In the genomic region with DNA sequence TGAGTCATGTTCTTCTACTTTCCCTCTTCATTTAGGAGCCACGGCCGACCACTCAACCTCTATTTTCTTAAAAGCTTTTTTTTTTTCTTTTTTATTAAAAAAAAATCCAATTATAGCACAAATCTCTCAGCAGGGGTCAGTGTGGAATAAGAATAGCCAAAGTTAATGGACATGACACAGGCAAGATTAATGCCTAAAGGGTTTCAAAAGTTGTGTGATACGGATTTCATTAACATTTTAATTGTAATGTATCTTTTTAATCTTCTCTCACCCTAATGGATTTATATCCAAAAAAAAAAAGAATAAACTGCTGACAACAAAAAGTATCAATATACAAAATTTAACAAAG, we compare ENCODE assay signal across 1 cellular context.
TF ChIP-seq lines count a peak whose summit lies in the region.

No MANE protein-coding gene starts in this region.

TF ChIP-seq in K562, 482 proteins besides CTCF, POLR2A, EP300 and RAD21 (continues in another document):
- no peak for TF ChIP-seq KDM1A (IDR thresholded peaks at IDR 0.05)
- TF ChIP-seq, protein P1, sequence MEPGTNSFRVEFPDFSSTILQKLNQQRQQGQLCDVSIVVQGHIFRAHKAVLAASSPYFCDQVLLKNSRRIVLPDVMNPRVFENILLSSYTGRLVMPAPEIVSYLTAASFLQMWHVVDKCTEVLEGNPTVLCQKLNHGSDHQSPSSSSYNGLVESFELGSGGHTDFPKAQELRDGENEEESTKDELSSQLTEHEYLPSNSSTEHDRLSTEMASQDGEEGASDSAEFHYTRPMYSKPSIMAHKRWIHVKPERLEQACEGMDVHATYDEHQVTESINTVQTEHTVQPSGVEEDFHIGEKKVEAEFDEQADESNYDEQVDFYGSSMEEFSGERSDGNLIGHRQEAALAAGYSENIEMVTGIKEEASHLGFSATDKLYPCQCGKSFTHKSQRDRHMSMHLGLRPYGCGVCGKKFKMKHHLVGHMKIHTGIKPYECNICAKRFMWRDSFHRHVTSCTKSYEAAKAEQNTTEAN (CRISPR knock-in tag; IDR thresholded peaks at IDR 0.05) = no peak
- no peak for TF ChIP-seq ZNF232 (CRISPR knock-in tag; IDR thresholded peaks at IDR 0.05)
- TF ChIP-seq CBX1 (IDR thresholded peaks at IDR 0.05; ENCODE audit: low read depth) = no peak
- TF ChIP-seq, protein P2, sequence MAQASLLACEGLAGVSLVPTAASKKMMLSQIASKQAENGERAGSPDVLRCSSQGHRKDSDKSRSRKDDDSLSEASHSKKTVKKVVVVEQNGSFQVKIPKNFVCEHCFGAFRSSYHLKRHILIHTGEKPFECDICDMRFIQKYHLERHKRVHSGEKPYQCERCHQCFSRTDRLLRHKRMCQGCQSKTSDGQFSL (CRISPR knock-in tag; IDR thresholded peaks at IDR 0.05) = no peak
- TF ChIP-seq, protein P2 (tag; IDR thresholded peaks at IDR 0.05) = no peak
- TF ChIP-seq EHMT2 (IDR thresholded peaks at IDR 0.05) = no peak
- no peak for TF ChIP-seq EWSR1 (IDR thresholded peaks at IDR 0.05; ENCODE audit: borderline replicate concordance, low read depth, partially characterized antibody)
- TF ChIP-seq HNRNPL (IDR thresholded peaks at IDR 0.05; ENCODE audit: low read depth, low read length) = no peak
- no peak for TF ChIP-seq DPF2 (IDR thresholded peaks at IDR 0.05)
- TF ChIP-seq, protein P3, sequence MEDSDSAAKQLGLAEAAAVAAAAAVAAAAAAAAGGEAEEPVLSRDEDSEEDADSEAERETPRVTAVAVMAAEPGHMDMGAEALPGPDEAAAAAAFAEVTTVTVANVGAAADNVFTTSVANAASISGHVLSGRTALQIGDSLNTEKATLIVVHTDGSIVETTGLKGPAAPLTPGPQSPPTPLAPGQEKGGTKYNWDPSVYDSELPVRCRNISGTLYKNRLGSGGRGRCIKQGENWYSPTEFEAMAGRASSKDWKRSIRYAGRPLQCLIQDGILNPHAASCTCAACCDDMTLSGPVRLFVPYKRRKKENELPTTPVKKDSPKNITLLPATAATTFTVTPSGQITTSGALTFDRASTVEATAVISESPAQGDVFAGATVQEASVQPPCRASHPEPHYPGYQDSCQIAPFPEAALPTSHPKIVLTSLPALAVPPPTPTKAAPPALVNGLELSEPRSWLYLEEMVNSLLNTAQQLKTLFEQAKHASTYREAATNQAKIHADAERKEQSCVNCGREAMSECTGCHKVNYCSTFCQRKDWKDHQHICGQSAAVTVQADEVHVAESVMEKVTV (CRISPR knock-in tag; IDR thresholded peaks at IDR 0.05) = 0 out of 2 replicates have a peak, but pooled peaks have one; percentile 13
- no peak for TF ChIP-seq GABPA (tag; conservative IDR thresholded peaks at IDR 0.05; ENCODE audit: low read depth)
- TF ChIP-seq NEUROD1 (IDR thresholded peaks at IDR 0.05; ENCODE audit: borderline replicate concordance, low read depth, low read length, partially characterized antibody) = no peak
- no peak for TF ChIP-seq FOXK1 (CRISPR knock-in tag; IDR thresholded peaks at IDR 0.05; ENCODE audit: borderline replicate concordance)
- no peak for TF ChIP-seq NFXL1 (CRISPR knock-in tag; IDR thresholded peaks at IDR 0.05)
- TF ChIP-seq FOXK2 (conservative IDR thresholded peaks at IDR 0.05 in 1 of 2, IDR thresholded peaks at IDR 0.05 in 1 of 2; ENCODE audit: low read depth in 2 of 2) = no peak
- no peak for TF ChIP-seq U2AF1 (optimal IDR thresholded peaks at IDR 0.05; ENCODE audit: low read depth, low read length)
- TF ChIP-seq ZNF316 (IDR thresholded peaks at IDR 0.05) = peak; percentile 37
- TF ChIP-seq KLF16 (IDR thresholded peaks at IDR 0.05) = no peak
- TF ChIP-seq RBBP5 (IDR thresholded peaks at IDR 0.05; ENCODE audit: borderline replicate concordance, insufficient read depth, low read length, poor library complexity, severe bottlenecking) = no peak
- no peak for TF ChIP-seq NCOA4 (IDR thresholded peaks at IDR 0.05; ENCODE audit: partially characterized antibody)
- TF ChIP-seq ZNF384 (IDR thresholded peaks at IDR 0.05; ENCODE audit: low read depth, low read length) = peak; percentile 75
- TF ChIP-seq, protein P4, sequence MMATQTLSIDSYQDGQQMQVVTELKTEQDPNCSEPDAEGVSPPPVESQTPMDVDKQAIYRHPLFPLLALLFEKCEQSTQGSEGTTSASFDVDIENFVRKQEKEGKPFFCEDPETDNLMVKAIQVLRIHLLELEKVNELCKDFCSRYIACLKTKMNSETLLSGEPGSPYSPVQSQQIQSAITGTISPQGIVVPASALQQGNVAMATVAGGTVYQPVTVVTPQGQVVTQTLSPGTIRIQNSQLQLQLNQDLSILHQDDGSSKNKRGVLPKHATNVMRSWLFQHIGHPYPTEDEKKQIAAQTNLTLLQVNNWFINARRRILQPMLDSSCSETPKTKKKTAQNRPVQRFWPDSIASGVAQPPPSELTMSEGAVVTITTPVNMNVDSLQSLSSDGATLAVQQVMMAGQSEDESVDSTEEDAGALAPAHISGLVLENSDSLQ (IDR thresholded peaks at IDR 0.05) = peak; percentile 66
- TF ChIP-seq, protein P5, sequence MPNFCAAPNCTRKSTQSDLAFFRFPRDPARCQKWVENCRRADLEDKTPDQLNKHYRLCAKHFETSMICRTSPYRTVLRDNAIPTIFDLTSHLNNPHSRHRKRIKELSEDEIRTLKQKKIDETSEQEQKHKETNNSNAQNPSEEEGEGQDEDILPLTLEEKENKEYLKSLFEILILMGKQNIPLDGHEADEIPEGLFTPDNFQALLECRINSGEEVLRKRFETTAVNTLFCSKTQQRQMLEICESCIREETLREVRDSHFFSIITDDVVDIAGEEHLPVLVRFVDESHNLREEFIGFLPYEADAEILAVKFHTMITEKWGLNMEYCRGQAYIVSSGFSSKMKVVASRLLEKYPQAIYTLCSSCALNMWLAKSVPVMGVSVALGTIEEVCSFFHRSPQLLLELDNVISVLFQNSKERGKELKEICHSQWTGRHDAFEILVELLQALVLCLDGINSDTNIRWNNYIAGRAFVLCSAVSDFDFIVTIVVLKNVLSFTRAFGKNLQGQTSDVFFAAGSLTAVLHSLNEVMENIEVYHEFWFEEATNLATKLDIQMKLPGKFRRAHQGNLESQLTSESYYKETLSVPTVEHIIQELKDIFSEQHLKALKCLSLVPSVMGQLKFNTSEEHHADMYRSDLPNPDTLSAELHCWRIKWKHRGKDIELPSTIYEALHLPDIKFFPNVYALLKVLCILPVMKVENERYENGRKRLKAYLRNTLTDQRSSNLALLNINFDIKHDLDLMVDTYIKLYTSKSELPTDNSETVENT (CRISPR knock-in tag; IDR thresholded peaks at IDR 0.05) = no peak
- TF ChIP-seq ZNF12 (CRISPR knock-in tag; IDR thresholded peaks at IDR 0.05) = no peak
- TF ChIP-seq PHTF2 (CRISPR knock-in tag; IDR thresholded peaks at IDR 0.05) = no peak
- no peak for TF ChIP-seq HDAC2 (IDR thresholded peaks at IDR 0.05)
- no peak for TF ChIP-seq NBN (IDR thresholded peaks at IDR 0.05; ENCODE audit: low read depth)
- no peak for TF ChIP-seq ZNF717 (CRISPR knock-in tag; IDR thresholded peaks at IDR 0.05)
- TF ChIP-seq, protein P6, sequence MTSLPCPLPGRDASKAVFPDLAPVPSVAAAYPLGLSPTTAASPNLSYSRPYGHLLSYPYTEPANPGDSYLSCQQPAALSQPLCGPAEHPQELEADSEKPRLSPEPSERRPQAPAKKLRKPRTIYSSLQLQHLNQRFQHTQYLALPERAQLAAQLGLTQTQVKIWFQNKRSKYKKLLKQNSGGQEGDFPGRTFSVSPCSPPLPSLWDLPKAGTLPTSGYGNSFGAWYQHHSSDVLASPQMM (CRISPR knock-in tag; IDR thresholded peaks at IDR 0.05) = no peak
- TF ChIP-seq ZKSCAN3 (CRISPR knock-in tag; IDR thresholded peaks at IDR 0.05) = no peak
- TF ChIP-seq DDX20 (tag; IDR thresholded peaks at IDR 0.05; ENCODE audit: low read depth) = no peak
- TF ChIP-seq, protein P7, sequence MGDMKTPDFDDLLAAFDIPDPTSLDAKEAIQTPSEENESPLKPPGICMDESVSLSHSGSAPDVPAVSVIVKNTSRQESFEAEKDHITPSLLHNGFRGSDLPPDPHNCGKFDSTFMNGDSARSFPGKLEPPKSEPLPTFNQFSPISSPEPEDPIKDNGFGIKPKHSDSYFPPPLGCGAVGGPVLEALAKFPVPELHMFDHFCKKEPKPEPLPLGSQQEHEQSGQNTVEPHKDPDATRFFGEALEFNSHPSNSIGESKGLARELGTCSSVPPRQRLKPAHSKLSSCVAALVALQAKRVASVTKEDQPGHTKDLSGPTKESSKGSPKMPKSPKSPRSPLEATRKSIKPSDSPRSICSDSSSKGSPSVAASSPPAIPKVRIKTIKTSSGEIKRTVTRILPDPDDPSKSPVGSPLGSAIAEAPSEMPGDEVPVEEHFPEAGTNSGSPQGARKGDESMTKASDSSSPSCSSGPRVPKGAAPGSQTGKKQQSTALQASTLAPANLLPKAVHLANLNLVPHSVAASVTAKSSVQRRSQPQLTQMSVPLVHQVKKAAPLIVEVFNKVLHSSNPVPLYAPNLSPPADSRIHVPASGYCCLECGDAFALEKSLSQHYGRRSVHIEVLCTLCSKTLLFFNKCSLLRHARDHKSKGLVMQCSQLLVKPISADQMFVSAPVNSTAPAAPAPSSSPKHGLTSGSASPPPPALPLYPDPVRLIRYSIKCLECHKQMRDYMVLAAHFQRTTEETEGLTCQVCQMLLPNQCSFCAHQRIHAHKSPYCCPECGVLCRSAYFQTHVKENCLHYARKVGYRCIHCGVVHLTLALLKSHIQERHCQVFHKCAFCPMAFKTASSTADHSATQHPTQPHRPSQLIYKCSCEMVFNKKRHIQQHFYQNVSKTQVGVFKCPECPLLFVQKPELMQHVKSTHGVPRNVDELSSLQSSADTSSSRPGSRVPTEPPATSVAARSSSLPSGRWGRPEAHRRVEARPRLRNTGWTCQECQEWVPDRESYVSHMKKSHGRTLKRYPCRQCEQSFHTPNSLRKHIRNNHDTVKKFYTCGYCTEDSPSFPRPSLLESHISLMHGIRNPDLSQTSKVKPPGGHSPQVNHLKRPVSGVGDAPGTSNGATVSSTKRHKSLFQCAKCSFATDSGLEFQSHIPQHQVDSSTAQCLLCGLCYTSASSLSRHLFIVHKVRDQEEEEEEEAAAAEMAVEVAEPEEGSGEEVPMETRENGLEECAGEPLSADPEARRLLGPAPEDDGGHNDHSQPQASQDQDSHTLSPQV (IDR thresholded peaks at IDR 0.05) = no peak
- TF ChIP-seq NFE2L1 (tag; IDR thresholded peaks at IDR 0.05; ENCODE audit: borderline replicate concordance, low read depth) = no peak
- TF ChIP-seq, protein P8, sequence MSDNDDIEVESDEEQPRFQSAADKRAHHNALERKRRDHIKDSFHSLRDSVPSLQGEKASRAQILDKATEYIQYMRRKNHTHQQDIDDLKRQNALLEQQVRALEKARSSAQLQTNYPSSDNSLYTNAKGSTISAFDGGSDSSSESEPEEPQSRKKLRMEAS (CRISPR knock-in tag; IDR thresholded peaks at IDR 0.05) = no peak
- TF ChIP-seq, protein P9, sequence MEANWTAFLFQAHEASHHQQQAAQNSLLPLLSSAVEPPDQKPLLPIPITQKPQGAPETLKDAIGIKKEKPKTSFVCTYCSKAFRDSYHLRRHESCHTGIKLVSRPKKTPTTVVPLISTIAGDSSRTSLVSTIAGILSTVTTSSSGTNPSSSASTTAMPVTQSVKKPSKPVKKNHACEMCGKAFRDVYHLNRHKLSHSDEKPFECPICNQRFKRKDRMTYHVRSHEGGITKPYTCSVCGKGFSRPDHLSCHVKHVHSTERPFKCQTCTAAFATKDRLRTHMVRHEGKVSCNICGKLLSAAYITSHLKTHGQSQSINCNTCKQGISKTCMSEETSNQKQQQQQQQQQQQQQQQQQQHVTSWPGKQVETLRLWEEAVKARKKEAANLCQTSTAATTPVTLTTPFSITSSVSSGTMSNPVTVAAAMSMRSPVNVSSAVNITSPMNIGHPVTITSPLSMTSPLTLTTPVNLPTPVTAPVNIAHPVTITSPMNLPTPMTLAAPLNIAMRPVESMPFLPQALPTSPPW (CRISPR knock-in tag; IDR thresholded peaks at IDR 0.05) = 0 out of 2 replicates have a peak, but pooled peaks have one; percentile 6
- TF ChIP-seq ZFP36 (IDR thresholded peaks at IDR 0.05; ENCODE audit: low read depth, low read length, partially characterized antibody) = no peak
- no peak for TF ChIP-seq SIN3B (IDR thresholded peaks at IDR 0.05; ENCODE audit: low read depth)
- TF ChIP-seq POLR2G (IDR thresholded peaks at IDR 0.05; ENCODE audit: low read depth, low read length) = no peak
- TF ChIP-seq, protein P10, sequence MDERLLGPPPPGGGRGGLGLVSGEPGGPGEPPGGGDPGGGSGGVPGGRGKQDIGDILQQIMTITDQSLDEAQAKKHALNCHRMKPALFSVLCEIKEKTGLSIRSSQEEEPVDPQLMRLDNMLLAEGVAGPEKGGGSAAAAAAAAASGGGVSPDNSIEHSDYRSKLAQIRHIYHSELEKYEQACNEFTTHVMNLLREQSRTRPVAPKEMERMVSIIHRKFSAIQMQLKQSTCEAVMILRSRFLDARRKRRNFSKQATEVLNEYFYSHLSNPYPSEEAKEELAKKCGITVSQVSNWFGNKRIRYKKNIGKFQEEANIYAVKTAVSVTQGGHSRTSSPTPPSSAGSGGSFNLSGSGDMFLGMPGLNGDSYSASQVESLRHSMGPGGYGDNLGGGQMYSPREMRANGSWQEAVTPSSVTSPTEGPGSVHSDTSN (CRISPR knock-in tag; IDR thresholded peaks at IDR 0.05; ENCODE audit: low read depth) = no peak
- TF ChIP-seq, protein P10 (tag; conservative IDR thresholded peaks at IDR 0.05; ENCODE audit: low read depth) = peak; percentile 88
- peak; percentile 43; the same call in 1 of the 2 replicates for TF ChIP-seq SMC3 (conservative IDR thresholded peaks at IDR 0.05; ENCODE audit: insufficient read depth, low read depth, low read length)
- TF ChIP-seq SNIP1 (IDR thresholded peaks at IDR 0.05; ENCODE audit: low read depth) = no peak
- TF ChIP-seq, protein P11, sequence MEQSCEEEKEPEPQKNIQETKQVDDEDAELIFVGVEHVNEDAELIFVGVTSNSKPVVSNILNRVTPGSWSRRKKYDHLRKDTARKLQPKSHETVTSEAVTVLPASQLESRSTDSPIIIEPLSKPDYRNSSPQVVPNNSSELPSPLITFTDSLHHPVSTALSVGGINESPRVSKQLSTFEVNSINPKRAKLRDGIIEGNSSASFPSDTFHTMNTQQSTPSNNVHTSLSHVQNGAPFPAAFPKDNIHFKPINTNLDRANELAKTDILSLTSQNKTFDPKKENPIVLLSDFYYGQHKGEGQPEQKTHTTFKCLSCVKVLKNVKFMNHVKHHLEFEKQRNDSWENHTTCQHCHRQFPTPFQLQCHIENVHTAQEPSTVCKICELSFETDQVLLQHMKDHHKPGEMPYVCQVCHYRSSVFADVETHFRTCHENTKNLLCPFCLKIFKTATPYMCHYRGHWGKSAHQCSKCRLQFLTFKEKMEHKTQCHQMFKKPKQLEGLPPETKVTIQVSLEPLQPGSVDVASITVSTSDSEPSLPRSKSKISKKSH (CRISPR knock-in tag; IDR thresholded peaks at IDR 0.05) = no peak
- no peak for TF ChIP-seq HDAC3 (IDR thresholded peaks at IDR 0.05; ENCODE audit: borderline replicate concordance, partially characterized antibody)
- TF ChIP-seq MEIS2 (IDR thresholded peaks at IDR 0.05; ENCODE audit: partially characterized antibody) = peak; percentile 82
- TF ChIP-seq KLF13 (tag; IDR thresholded peaks at IDR 0.05; ENCODE audit: borderline replicate concordance, low read depth) = no peak
- TF ChIP-seq SRSF3 (IDR thresholded peaks at IDR 0.05; ENCODE audit: insufficient read depth, low read length) = no peak
